ENCODE assay signal across 1 cellular context in the genomic region with DNA sequence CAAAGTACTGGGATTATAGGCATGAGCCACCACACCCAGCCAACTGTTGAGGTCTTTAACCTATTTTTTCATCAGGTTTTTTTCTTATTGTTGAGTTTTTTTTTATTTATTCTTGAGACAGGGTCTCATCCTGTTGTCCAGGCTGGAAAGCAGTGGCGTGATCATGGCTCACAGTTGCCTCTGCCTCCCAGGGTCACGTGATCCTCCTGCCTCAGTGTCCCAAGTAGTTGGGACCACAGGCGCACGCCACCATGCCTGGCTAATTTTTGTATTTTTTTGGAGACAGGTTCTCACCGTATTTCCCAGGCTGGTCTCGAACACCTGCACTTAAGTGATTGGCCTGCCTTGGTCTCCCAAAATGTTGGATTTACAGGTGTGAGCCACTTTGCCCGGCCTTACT.
TF ChIP-seq lines count a peak whose summit lies in the region.

No MANE protein-coding gene starts in this region.

TF ChIP-seq in K562, 482 proteins besides CTCF, POLR2A, EP300 and RAD21 (continued from another document):
- TF ChIP-seq ZBTB11 (CRISPR knock-in tag; IDR thresholded peaks at IDR 0.05) (peak in 1 of 3 experiments; percentile 62; a peak in 2 of 6 replicates), LCOR (CRISPR knock-in tag; IDR thresholded peaks at IDR 0.05) (no peak), DDX20 (tag; IDR thresholded peaks at IDR 0.05; ENCODE audit: low read depth) (no peak), ZKSCAN8 (CRISPR knock-in tag; IDR thresholded peaks at IDR 0.05) (no peak), TFE3 (CRISPR knock-in tag; IDR thresholded peaks at IDR 0.05) (peak; percentile 54), ZBTB40 (IDR thresholded peaks at IDR 0.05) (no peak), ZBTB40 (CRISPR knock-in tag; IDR thresholded peaks at IDR 0.05) (no peak), HIVEP1 (CRISPR knock-in tag; IDR thresholded peaks at IDR 0.05) (no peak), ZNF212 (CRISPR knock-in tag; IDR thresholded peaks at IDR 0.05) (no peak), HDGF (IDR thresholded peaks at IDR 0.05) (no peak), ZSCAN29 (IDR thresholded peaks at IDR 0.05) (no peak), ZNF175 (CRISPR knock-in tag; IDR thresholded peaks at IDR 0.05; ENCODE audit: low read depth) (no peak), PHTF2 (CRISPR knock-in tag; IDR thresholded peaks at IDR 0.05) (no peak)
- TF ChIP-seq, protein P1, sequence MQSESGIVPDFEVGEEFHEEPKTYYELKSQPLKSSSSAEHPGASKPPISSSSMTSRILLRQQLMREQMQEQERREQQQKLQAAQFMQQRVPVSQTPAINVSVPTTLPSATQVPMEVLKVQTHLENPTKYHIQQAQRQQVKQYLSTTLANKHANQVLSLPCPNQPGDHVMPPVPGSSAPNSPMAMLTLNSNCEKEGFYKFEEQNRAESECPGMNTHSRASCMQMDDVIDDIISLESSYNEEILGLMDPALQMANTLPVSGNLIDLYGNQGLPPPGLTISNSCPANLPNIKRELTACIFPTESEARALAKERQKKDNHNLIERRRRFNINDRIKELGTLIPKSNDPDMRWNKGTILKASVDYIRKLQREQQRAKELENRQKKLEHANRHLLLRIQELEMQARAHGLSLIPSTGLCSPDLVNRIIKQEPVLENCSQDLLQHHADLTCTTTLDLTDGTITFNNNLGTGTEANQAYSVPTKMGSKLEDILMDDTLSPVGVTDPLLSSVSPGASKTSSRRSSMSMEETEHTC (IDR thresholded peaks at IDR 0.05) = no peak
